In genomic region chr2:144509001-144509545, GRCh38 we compare ENCODE assay signal across 9 cellular contexts. TPM values are rescaled to one million over a fixed set of nuclear protein-coding genes. Genes with fewer than 3 reads are reported as not detected.
DNase-seq lines count a peak whose midpoint lies in the region; ATAC-seq and TF ChIP-seq lines count a peak whose summit lies in the region.
"Had no signal": no experiment of that assay in that cellular context is flagged by ENCODE, and none has a peak within 500 bp of the region (broad histone marks: within the 10 kb centered on the region; RNA-seq: fewer than 3 reads in every experiment).

No MANE protein-coding gene starts in this region.

- peak overlapping the region; percentile 87 to 100 (median 95) for H3K4me2 ChIP-seq in BLaER1 treated with 17β-estradiol and CSF1 and Interleukin-3, amounts not matched to agents 10 nM and 100 nM
- peak overlapping the region; percentile 51 for H3K4me2 ChIP-seq in OCI-LY7 (ENCODE audit: low read length)

- H3K36me3 ChIP-seq in BLaER1 treated with 17β-estradiol and CSF1 and Interleukin-3, amounts not matched to agents 10 nM and 100 nM, result peaks cover 96 to 100% (median 99%) of the 10 kb centered on the region in 11 experiments
- H3K36me3 ChIP-seq in OCI-LY7 (ENCODE audit: insufficient read depth, low read length) (no peaks in the 10 kb centered on the region), prostate gland (no peaks in the 10 kb centered on the region)

- intact Hi-C loops in OCI-LY7 (cut with micrococcal nuclease; ENCODE audit: unreplicated experiment), result loop anchor here (5.0 kb wide), 1 partner anchor 347 kb away; no protein-coding TSS in a partner anchor
- intact Hi-C loops in prostate gland (cut with DNase I), result no loop called here

- WGBS in prostate gland, result 38% methylated on average over 7 of the region's 7 CpGs

- DNase-seq in OCI-LY7 (ENCODE audit: low spot score), result no peak
- DNase-seq in fibroblast of pulmonary artery (ENCODE audit: low read depth), result no peak
- DNase-seq in prostate gland (ENCODE audit: low spot score), result no peak
- DNase-seq in AG08396 (ENCODE audit: low spot score), result no peak
- DNase-seq in HT-29 (ENCODE audit: low spot score), result no peak
- DNase-seq: DND-41 had no signal

- peak overlapping the region; percentile 96 to 100 (median 99) for H3K9ac ChIP-seq in BLaER1 treated with 17β-estradiol and CSF1 and Interleukin-3, amounts not matched to agents 10 nM and 100 nM

- H3K79me2 ChIP-seq in OCI-LY7 (ENCODE audit: insufficient read depth, low read depth, low read length), result no peaks in the 10 kb centered on the region

- BruUV-seq in OCI-LY7 (replicated peaks; lab: Mats Ljungman, UMichigan), result no TSS peak

- no peak for ATAC-seq in GM18868 (IDR thresholded peaks at IDR 0.05; ENCODE audit: unreplicated experiment)
- no peak for ATAC-seq in HG02970 (IDR thresholded peaks at IDR 0.05; ENCODE audit: low FRiP score, unreplicated experiment)

- H2AFZ ChIP-seq in OCI-LY7 (ENCODE audit: low read length), result peak overlapping the region; percentile 13; the same call in 1 of the 2 replicates

- peak overlapping the region; percentile 71 to 95 (median 85) for H3K4me3 ChIP-seq in BLaER1 treated with 17β-estradiol and CSF1 and Interleukin-3, amounts not matched to agents 10 nM and 100 nM
- H3K4me3 ChIP-seq in OCI-LY7 (ENCODE audit: low read depth, low read length, poor library complexity, severe bottlenecking) (no peak overlapping the region), fibroblast of pulmonary artery (replicated peaks; ENCODE audit: low read depth, low read length) (peak overlapping the region; percentile 1), prostate gland (no peak overlapping the region)

- peaks cover 67 to 99% (median 91%) of the 10 kb centered on the region in 10 experiments for H3K4me1 ChIP-seq in BLaER1 treated with 17β-estradiol and CSF1 and Interleukin-3, amounts not matched to agents 10 nM and 100 nM
- H3K4me1 ChIP-seq in OCI-LY7 (ENCODE audit: insufficient read depth, low read length, poor library complexity, severe bottlenecking), result peaks cover 33% of the 10 kb centered on the region
- H3K4me1 ChIP-seq in prostate gland (replicated peaks), result no peaks in the 10 kb centered on the region

- H3K9me3 ChIP-seq in BLaER1 treated with 17β-estradiol and CSF1 and Interleukin-3, amounts not matched to agents 10 nM and 100 nM (replicated peaks in 1 of 11), result no peaks in the 10 kb centered on the region
- H3K9me3 ChIP-seq in OCI-LY7 (ENCODE audit: low read length), result no peaks in the 10 kb centered on the region
- H3K9me3 ChIP-seq in prostate gland, result no peaks in the 10 kb centered on the region

- POLR2A ChIA-PET in OCI-LY7 (lab: Charles Lee), result interaction anchor here (0.5 to 1.3 kb wide), 7 partner anchors 9 to 579 kb away, joined by 3 to 4 read pairs (median 3); no protein-coding TSS in a partner anchor

- H3K27ac ChIP-seq in BLaER1 treated with 17β-estradiol and CSF1 and Interleukin-3, amounts not matched to agents 10 nM and 100 nM, result peak overlapping the region; percentile 94 to 100 (median 99); a peak in 21 of 22 replicates
- no peak overlapping the region for H3K27ac ChIP-seq in OCI-LY7 (ENCODE audit: low read depth, low read length, poor library complexity, severe bottlenecking)
- H3K27ac ChIP-seq in prostate gland, result peak overlapping the region; percentile 4 to 44

- peaks cover 91 to 100% (median 100%) of the 10 kb centered on the region in 11 experiments for H4K20me1 ChIP-seq in BLaER1 treated with 17β-estradiol and CSF1 and Interleukin-3, amounts not matched to agents 10 nM and 100 nM
- H4K20me1 ChIP-seq in OCI-LY7 (ENCODE audit: insufficient read depth, low read length), result no peaks in the 10 kb centered on the region

- no peaks in the 10 kb centered on the region for H3K9me2 ChIP-seq in OCI-LY7 (ENCODE audit: insufficient read depth, low read length)

- TF ChIP-seq CTCF in OCI-LY7 (conservative IDR thresholded peaks at IDR 0.05; ENCODE audit: low read length) (no peak), fibroblast of pulmonary artery (IDR thresholded peaks at IDR 0.05; ENCODE audit: low read length, missing control alignments) (no peak), prostate gland (IDR thresholded peaks at IDR 0.05) (no peak)

- TF ChIP-seq POLR2A in prostate gland (IDR thresholded peaks at IDR 0.05), result no peak

- CTCF ChIA-PET in OCI-LY7 (lab: Charles Lee; ENCODE audit: unreplicated experiment), result no interaction called here

- H3K27me3 ChIP-seq in BLaER1 treated with 17β-estradiol and CSF1 and Interleukin-3, amounts not matched to agents 10 nM and 100 nM, result no peaks in the 10 kb centered on the region
- peaks cover 2% of the 10 kb centered on the region for H3K27me3 ChIP-seq in prostate gland (replicated peaks; ENCODE audit: insufficient read depth)

RNA-seq across cellular contexts. Expression of gene ZEB2, which starts 10.8 kb away (rescaled TPM):
- total RNA-seq in OCI-LY7 (2014; rRNA removed; shearing (Covaris generic)), result 15.2 and 16.9 TPM in 2 replicates
- 4.0 and 5.1 TPM in 2 replicates for total RNA-seq in OCI-LY7 (2022)
- 10 to 100 TPM; 13.1 to 80.4 TPM for total RNA-seq in prostate gland
- 0.18 TPM in 1 of 2 replicates, not detected in the other for total RNA-seq in HT-29 (2014; rRNA removed; shearing (Covaris generic))

Comparison
In these comparisons a context has a peak if more than half of its experiments do, and no peak if none do; other contexts are left out.
1. H3K4me3 ChIP-seq: peak in BLaER1 treated with 17β-estradiol and CSF1 and Interleukin-3, amounts not matched to agents 10 nM and 100 nM (10 of 10) and fibroblast of pulmonary artery (single experiment); none in OCI-LY7 (single experiment) and prostate gland (0 of 2).